ENCODE assay signal across 10 cellular contexts in genomic region chr21:42063206-42063577, GRCh38. TPM values are rescaled to one million over a fixed set of nuclear protein-coding genes. Genes with fewer than 3 reads are reported as not detected.
A peak's percentile ranks its signal among the peaks of the same experiment; 100 is the strongest.
DNase-seq lines count a peak whose midpoint lies in the region; ATAC-seq and TF ChIP-seq lines count a peak whose summit lies in the region.
"Had no signal": no experiment of that assay in that cellular context is flagged by ENCODE, and none has a peak within 500 bp of the region (broad histone marks: within the 10 kb centered on the region; RNA-seq: fewer than 3 reads in every experiment).

No MANE protein-coding gene starts in this region.

- BruUV-seq in Calu3 (replicated peaks; lab: Mats Ljungman, UMichigan): no TSS peak

- POLR2A ChIA-PET in HEK293 (lab: Yijun Ruan, JAX): no interaction called here

- H3K4me3 ChIP-seq in HEK293 (ENCODE audit: low read depth, low read length) (no peak overlapping the region), RWPE2 (ENCODE audit: severe bottlenecking) (no peak overlapping the region), lower lobe of right lung (peak overlapping the region; percentile 35)
- H3K4me3 ChIP-seq: K562 had no signal

- no peaks in the 10 kb centered on the region for H3K9me3 Mint-ChIP-seq in Calu3 (ENCODE audit: low read depth, unreplicated experiment)

- H3K27ac ChIP-seq in HEK293 (ENCODE audit: extremely low read depth, low read depth, low read length) (no peak overlapping the region), RWPE2 (ENCODE audit: poor library complexity, severe bottlenecking) (no peak overlapping the region), lower lobe of right lung (peak overlapping the region; percentile 72)

- H3K27me3 ChIP-seq in RWPE2 (ENCODE audit: insufficient read depth, poor library complexity, severe bottlenecking) (no peaks in the 10 kb centered on the region), lower lobe of right lung (ENCODE audit: low read depth) (no peaks in the 10 kb centered on the region)

- ATAC-seq in RWPE2 (ENCODE audit: low read depth): no peak
- peak; percentile 57 to 66 for ATAC-seq in lower lobe of right lung
- no peak for ATAC-seq in HG03460 (IDR thresholded peaks at IDR 0.05; ENCODE audit: unreplicated experiment)
- ATAC-seq in GM21529 (IDR thresholded peaks at IDR 0.05; ENCODE audit: unreplicated experiment): no peak

- H3K27me3 Mint-ChIP-seq in Calu3 (ENCODE audit: unreplicated experiment): peaks cover 3% of the 10 kb centered on the region

- H3K4me1 ChIP-seq in HEK293 (ENCODE audit: control insufficient read depth, insufficient read depth, low read length) (no peaks in the 10 kb centered on the region), RWPE2 (ENCODE audit: insufficient read depth, poor library complexity, severe bottlenecking) (peaks cover 14% of the 10 kb centered on the region), lower lobe of right lung (peaks cover 57% of the 10 kb centered on the region)

- intact Hi-C loops in Calu3 (cut with micrococcal nuclease; ENCODE audit: unreplicated experiment): no loop called here
- intact Hi-C loops in lower lobe of right lung (cut with DNase I): no loop called here

- H3K9me3 ChIP-seq in HEK293 (ENCODE audit: control insufficient read depth, insufficient read depth, low read depth, low read length): no peaks in the 10 kb centered on the region
- no peaks in the 10 kb centered on the region for H3K9me3 ChIP-seq in RWPE2 (ENCODE audit: severe bottlenecking)
- no peaks in the 10 kb centered on the region for H3K9me3 ChIP-seq in lower lobe of right lung

- H3K4me3 Mint-ChIP-seq in Calu3 (ENCODE audit: low read depth, unreplicated experiment): no peak overlapping the region

- no peak for TF ChIP-seq CTCF in Calu3 (IDR thresholded peaks at IDR 0.05; ENCODE audit: unreplicated experiment)
- TF ChIP-seq CTCF in HEK293 (tag by site-specific recombination; IDR thresholded peaks at IDR 0.05): no peak
- no peak for TF ChIP-seq CTCF in RWPE2 (IDR thresholded peaks at IDR 0.05; ENCODE audit: poor library complexity, severe bottlenecking)
- TF ChIP-seq CTCF in lower lobe of right lung (IDR thresholded peaks at IDR 0.05): no peak

- CTCF ChIA-PET in Calu3 (lab: Charles Lee): no interaction called here
- CTCF ChIA-PET in HEK293 (lab: Yijun Ruan, JAX): interaction anchor here (1.2 kb wide), 1 partner anchor 55 kb away, joined by 3 read pairs; no protein-coding TSS in a partner anchor

- no peaks in the 10 kb centered on the region for H3K36me3 ChIP-seq in HEK293 (ENCODE audit: control insufficient read depth in 2 of 2, insufficient read depth in 1 of 2, low read length in 2 of 2)
- H3K36me3 ChIP-seq in RWPE2 (ENCODE audit: low read depth): no peaks in the 10 kb centered on the region
- H3K36me3 ChIP-seq in lower lobe of right lung: no peaks in the 10 kb centered on the region

- peaks cover 8% of the 10 kb centered on the region for H3K4me1 Mint-ChIP-seq in Calu3 (ENCODE audit: low read depth, unreplicated experiment)

- peak; percentile 28 for DNase-seq in Calu3
- peak; percentile 38 for DNase-seq in RWPE2 (ENCODE audit: low spot score)
- DNase-seq in lower lobe of right lung: peak; percentile 70
- no peak for DNase-seq in NCI-H2171 (lab: John Stamatoyannopoulos, UW)
- no peak for DNase-seq in ecto neural progenitor cell (ENCODE audit: low spot score)

- H3K36me3 Mint-ChIP-seq in Calu3 (ENCODE audit: insufficient read depth, unreplicated experiment): peaks cover 4% of the 10 kb centered on the region

- no peak overlapping the region for H3K27ac Mint-ChIP-seq in Calu3 (ENCODE audit: unreplicated experiment)

TF ChIP-seq in HEK293, 187 proteins besides CTCF, POLR2A, EP300 and RAD21:
- TF ChIP-seq ZNF394 (tag by site-specific recombination; IDR thresholded peaks at IDR 0.05; ENCODE audit: borderline replicate concordance): no peak
- TF ChIP-seq YY2 (tag by site-specific recombination; IDR thresholded peaks at IDR 0.05): no peak
- peak; percentile 73 for TF ChIP-seq ZIC2 (tag by site-specific recombination; IDR thresholded peaks at IDR 0.05)

RNA-seq across cellular contexts. Expression of gene UMODL1, which starts 7.9 kb away (rescaled TPM):
- total RNA-seq in Calu3 (2022) (0.22 TPM in 1 of 2 replicates, not detected in the other), lower lobe of right lung (0.50 TPM)
- total RNA-seq: glomerular endothelial cell, K562 had no signal

RNA-seq across cellular contexts. Expression of gene ZBTB21, which starts 53.0 kb away (rescaled TPM):
- total RNA-seq in Calu3 (2022) (14.5 and 17.3 TPM in 2 replicates), lower lobe of right lung (15.6 TPM)

Comparison
In these comparisons a context has a peak if more than half of its experiments do, and no peak if none do; other contexts are left out.
1. DNase-seq: peak in Calu3 (single experiment), RWPE2 (single experiment) and lower lobe of right lung (single experiment); none in NCI-H2171 (single experiment) and ecto neural progenitor cell (single experiment).
2. ATAC-seq: peak in lower lobe of right lung (2 of 2); none in RWPE2 (single experiment), HG03460 (single experiment) and GM21529 (single experiment).